Comparison of ENCODE assay signal across 2 cellular contexts in the genomic region with DNA sequence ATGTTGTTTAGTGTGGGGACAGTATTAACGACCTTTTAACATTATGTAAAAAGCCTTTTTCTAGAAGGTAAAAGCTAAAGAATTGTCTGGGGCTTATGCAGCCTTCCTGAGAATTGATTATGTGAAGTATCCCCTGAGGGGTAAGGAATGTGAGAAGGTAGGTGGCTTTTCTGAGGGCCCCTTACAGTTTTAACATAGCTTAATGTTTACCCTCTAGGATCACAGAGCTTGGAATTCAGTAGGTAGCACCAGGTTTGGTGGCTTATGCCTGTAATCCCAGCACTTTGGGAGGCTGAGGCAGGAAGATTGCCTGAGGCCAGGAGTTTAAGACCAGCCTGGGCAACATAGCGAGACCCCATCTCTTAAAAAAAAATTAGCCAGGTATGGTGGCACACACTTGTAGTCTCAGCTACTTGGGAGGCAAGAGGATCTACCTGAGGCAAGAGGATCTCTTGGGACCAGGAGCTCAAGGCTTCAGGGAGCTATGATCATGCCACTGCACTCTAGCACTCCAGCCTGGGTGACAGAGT.
TF ChIP-seq lines count a peak whose summit lies in the region.

No MANE protein-coding gene starts in this region.

TF ChIP-seq in GM23338, 12 proteins besides CTCF, POLR2A, EP300 and RAD21:
- TF ChIP-seq, protein P1, sequence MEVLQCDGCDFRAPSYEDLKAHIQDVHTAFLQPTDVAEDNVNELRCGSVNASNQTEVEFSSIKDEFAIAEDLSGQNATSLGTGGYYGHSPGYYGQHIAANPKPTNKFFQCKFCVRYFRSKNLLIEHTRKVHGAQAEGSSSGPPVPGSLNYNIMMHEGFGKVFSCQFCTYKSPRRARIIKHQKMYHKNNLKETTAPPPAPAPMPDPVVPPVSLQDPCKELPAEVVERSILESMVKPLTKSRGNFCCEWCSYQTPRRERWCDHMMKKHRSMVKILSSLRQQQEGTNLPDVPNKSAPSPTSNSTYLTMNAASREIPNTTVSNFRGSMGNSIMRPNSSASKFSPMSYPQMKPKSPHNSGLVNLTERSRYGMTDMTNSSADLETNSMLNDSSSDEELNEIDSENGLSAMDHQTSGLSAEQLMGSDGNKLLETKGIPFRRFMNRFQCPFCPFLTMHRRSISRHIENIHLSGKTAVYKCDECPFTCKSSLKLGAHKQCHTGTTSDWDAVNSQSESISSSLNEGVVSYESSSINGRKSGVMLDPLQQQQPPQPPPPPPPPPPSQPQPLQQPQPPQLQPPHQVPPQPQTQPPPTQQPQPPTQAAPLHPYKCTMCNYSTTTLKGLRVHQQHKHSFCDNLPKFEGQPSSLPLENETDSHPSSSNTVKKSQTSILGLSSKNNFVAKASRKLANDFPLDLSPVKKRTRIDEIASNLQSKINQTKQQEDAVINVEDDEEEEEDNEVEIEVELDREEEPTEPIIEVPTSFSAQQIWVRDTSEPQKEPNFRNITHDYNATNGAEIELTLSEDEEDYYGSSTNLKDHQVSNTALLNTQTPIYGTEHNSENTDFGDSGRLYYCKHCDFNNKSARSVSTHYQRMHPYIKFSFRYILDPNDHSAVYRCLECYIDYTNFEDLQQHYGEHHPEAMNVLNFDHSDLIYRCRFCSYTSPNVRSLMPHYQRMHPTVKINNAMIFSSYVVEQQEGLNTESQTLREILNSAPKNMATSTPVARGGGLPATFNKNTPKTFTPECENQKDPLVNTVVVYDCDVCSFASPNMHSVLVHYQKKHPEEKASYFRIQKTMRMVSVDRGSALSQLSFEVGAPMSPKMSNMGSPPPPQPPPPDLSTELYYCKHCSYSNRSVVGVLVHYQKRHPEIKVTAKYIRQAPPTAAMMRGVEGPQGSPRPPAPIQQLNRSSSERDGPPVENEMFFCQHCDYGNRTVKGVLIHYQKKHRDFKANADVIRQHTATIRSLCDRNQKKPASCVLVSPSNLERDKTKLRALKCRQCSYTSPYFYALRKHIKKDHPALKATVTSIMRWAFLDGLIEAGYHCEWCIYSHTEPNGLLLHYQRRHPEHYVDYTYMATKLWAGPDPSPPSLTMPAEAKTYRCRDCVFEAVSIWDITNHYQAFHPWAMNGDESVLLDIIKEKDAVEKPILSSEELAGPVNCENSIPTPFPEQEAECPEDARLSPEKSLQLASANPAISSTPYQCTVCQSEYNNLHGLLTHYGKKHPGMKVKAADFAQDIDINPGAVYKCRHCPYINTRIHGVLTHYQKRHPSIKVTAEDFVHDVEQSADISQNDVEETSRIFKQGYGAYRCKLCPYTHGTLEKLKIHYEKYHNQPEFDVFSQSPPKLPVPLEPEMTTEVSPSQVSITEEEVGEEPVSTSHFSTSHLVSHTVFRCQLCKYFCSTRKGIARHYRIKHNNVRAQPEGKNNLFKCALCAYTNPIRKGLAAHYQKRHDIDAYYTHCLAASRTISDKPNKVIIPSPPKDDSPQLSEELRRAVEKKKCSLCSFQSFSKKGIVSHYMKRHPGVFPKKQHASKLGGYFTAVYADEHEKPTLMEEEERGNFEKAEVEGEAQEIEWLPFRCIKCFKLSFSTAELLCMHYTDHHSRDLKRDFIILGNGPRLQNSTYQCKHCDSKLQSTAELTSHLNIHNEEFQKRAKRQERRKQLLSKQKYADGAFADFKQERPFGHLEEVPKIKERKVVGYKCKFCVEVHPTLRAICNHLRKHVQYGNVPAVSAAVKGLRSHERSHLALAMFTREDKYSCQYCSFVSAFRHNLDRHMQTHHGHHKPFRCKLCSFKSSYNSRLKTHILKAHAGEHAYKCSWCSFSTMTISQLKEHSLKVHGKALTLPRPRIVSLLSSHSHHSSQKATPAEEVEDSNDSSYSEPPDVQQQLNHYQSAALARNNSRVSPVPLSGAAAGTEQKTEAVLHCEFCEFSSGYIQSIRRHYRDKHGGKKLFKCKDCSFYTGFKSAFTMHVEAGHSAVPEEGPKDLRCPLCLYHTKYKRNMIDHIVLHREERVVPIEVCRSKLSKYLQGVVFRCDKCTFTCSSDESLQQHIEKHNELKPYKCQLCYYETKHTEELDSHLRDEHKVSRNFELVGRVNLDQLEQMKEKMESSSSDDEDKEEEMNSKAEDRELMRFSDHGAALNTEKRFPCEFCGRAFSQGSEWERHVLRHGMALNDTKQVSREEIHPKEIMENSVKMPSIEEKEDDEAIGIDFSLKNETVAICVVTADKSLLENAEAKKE (CRISPR knock-in tag; IDR thresholded peaks at IDR 0.05), result peak; percentile 76; the same call in 1 of the 2 replicates
- TF ChIP-seq EZH2 (IDR thresholded peaks at IDR 0.05; ENCODE audit: low read depth, unreplicated experiment), result no peak
- TF ChIP-seq JUNB (IDR thresholded peaks at IDR 0.05; ENCODE audit: unreplicated experiment), result no peak
TF ChIP-seq in GM23338: peak in this region for 1.

TF ChIP-seq in H1, 55 proteins besides CTCF, POLR2A, EP300 and RAD21:
- TF ChIP-seq KDM1A (IDR thresholded peaks at IDR 0.05; ENCODE audit: borderline replicate concordance, low read length) (peak; percentile 87; the same call in 1 of the 2 replicates), CBX5 (IDR thresholded peaks at IDR 0.05; ENCODE audit: low read depth, low read length) (no peak), TEAD4 (IDR thresholded peaks at IDR 0.05; ENCODE audit: low read depth, low read length) (peak; percentile 20; the same call in 1 of the 2 replicates)
